Comparison of ENCODE assay signal across 8 cellular contexts in the genomic region with DNA sequence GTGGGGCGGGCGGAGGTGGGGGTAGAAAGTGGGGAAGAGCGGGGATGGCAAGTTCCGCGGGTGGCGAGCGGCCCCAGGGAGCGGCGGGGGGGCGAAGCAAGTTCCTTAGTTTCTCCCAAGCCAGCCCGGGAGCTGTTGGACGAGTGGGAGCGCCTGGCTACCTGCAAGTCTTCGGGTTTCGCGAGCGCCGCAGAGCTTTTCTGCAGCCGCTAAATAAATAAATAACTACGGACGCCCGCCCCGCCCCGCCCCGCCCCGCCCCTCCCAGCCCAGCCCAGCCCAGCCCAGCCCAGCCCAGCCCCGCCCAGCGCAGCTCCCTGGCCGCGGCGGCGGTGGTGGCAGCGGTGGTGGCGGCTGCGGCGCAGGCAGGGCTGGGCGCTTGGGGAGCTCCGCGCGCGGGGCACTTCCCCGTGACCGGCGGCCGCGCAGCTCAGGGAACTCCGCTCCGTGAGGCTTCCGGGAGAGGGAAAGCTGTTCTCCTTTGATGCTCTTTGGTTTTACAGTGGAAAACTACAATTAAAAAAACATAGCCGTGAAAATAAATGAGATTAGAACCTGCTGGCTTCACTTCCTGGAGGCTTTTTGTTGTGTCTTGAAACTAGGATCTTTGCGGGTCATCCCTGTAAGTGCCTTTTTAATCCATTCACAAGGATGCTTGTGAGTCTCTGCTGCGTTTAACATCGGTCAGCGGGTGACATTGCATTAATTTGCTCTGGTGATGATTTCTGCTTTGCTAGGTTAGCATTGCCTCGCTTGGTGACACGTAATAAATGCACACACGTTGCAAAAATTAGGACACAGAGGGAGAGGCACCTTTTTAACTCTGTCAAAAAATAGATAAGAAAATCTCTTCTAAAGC. TPM values are rescaled to one million over a fixed set of nuclear protein-coding genes. Genes with fewer than 3 reads are reported as not detected.
DNase-seq lines count a peak whose midpoint lies in the region; ATAC-seq and TF ChIP-seq lines count a peak whose summit lies in the region.

UBE2L5 (plus strand) TSS at position 438 of the 859 bp plus-strand sequence. CDS start 5,498 bp downstream, outside the sequence.

- H3K79me2 ChIP-seq in H9 (ENCODE audit: insufficient read depth, low read length), result no peaks in the 10 kb centered on the region

- H3K23me2 ChIP-seq in H9 (ENCODE audit: insufficient read length, low read depth, low read length, poor library complexity, severe bottlenecking), result peaks cover 3% of the 10 kb centered on the region

- H2BK20ac ChIP-seq in H9 (ENCODE audit: low read depth, low read length, poor library complexity, severe bottlenecking), result no peak within 1 kb of the TSS

- no peaks in the 10 kb centered on the region for H3K9me3 ChIP-seq in H9 (ENCODE audit: control insufficient read depth, low read depth, low read length)
- no peaks in the 10 kb centered on the region for H3K9me3 ChIP-seq in WERI-Rb-1 (ENCODE audit: severe bottlenecking)
- H3K9me3 ChIP-seq in spleen, result no peaks in the 10 kb centered on the region

- no peak within 1 kb of the TSS for H3K56ac ChIP-seq in H9 (ENCODE audit: insufficient read length, low read depth, low read length)

- H4K91ac ChIP-seq in H9 (ENCODE audit: insufficient read length, low read depth, low read length), result no peak within 1 kb of the TSS

- H3K14ac ChIP-seq in H9 (ENCODE audit: insufficient read depth, low read length), result peak within 1 kb of the TSS; percentile 67

- H3K36me3 ChIP-seq in WERI-Rb-1, result no peaks in the 10 kb centered on the region
- H3K36me3 ChIP-seq in spleen, result no peaks in the 10 kb centered on the region

- POLR2A ChIA-PET in GM10248 (lab: Yijun Ruan, JAX), result interaction anchor here (0.5 to 1.0 kb wide), 7 partner anchors 17 to 858 kb away, joined by 3 to 4 read pairs (median 3); partner anchors contain the start of gene KATNAL1

- no peak within 1 kb of the TSS for H3K4ac ChIP-seq in H9 (ENCODE audit: low read depth, low read length)

- H2BK12ac ChIP-seq in H9 (ENCODE audit: insufficient read length, low read depth, low read length), result no peak within 1 kb of the TSS

- H3K4me1 ChIP-seq in H9 (ENCODE audit: insufficient read depth, low read length) (0 out of 2 replicates have a peak, but pooled peaks cover 3% of the 10 kb centered on the region), spleen (peaks cover 4 to 32% (median 20%) of the 10 kb centered on the region in 6 donors)

- no peak within 1 kb of the TSS for H3K23ac ChIP-seq in H9 (ENCODE audit: insufficient read length, low read depth, low read length)

- no peak within 1 kb of the TSS for H3T11ph ChIP-seq in H9 (ENCODE audit: low read length)

- H2AFZ ChIP-seq in H9 (ENCODE audit: low read length), result peak within 1 kb of the TSS; percentile 0

- H3K4me3 ChIP-seq in WERI-Rb-1 (ENCODE audit: low read depth, low read length), result peak within 1 kb of the TSS; percentile 56
- H3K4me3 ChIP-seq in spleen, result peak within 1 kb of the TSS; percentile 42 to 69 (median 58)

- no CpG with 5 or more reads among the region's 57 CpGs for WGBS in H9 (ENCODE audit: extremely low coverage, insufficient read length, low lambda C conversion rate)
- WGBS in spleen, 5 donors, result 0 to 3% (median 1%) methylated on average over 34 to 57 of the region's 57 CpGs

- H3K27ac ChIP-seq in H9 (ENCODE audit: insufficient read length, low read depth, low read length) (no peak within 1 kb of the TSS), WERI-Rb-1 (no peak within 1 kb of the TSS), spleen (peak within 1 kb of the TSS; percentile 79 to 95 (median 91))

- peak within 1 kb of the TSS; percentile 84 for H3K4me2 ChIP-seq in H9 (ENCODE audit: insufficient read depth, insufficient read length, low read length)

- peak within 1 kb of the TSS; percentile 84 for H3K9ac ChIP-seq in H9 (ENCODE audit: extremely low read depth, insufficient read length, low read length)

- H3K27ac Mint-ChIP-seq in H9, result peak within 1 kb of the TSS; percentile 76 to 84 (median 78)
- H3K27ac Mint-ChIP-seq in central memory CD8-positive, alpha-beta T cell (ENCODE audit: low read depth), result peak within 1 kb of the TSS; percentile 67

- DNase-seq in GM10248 (ENCODE audit: extremely low spot score) (peak; percentile 63), H9 (peak; percentile 89), NCI-H1105 (lab: John Stamatoyannopoulos, UW) (peak; percentile 45), WERI-Rb-1 (peak; percentile 39), islet precursor cell (peak; percentile 94), spleen (peak; percentile 96), NCI-H446 treated with DMSO at 0.1 percent for 48 hours (lab: John Stamatoyannopoulos, UW) (no peak)
- peak; percentile 28 to 33 for DNase-seq in central memory CD8-positive, alpha-beta T cell (ENCODE audit: low spot score in 2 of 2)

- no peak within 1 kb of the TSS for H4K8ac ChIP-seq in H9 (replicated peaks; ENCODE audit: insufficient read length, low read depth, low read length)

- H3K79me1 ChIP-seq in H9 (ENCODE audit: insufficient read depth, low read depth, low read length, poor library complexity, severe bottlenecking), result no peaks in the 10 kb centered on the region

- H3K27me3 Mint-ChIP-seq in H9 (ENCODE audit: low read depth), result peaks cover 27% of the 10 kb centered on the region
- no peaks in the 10 kb centered on the region for H3K27me3 Mint-ChIP-seq in central memory CD8-positive, alpha-beta T cell

- peaks cover 12 to 13% of the 10 kb centered on the region in 2 experiments for H3K4me1 Mint-ChIP-seq in H9
- peaks cover 12% of the 10 kb centered on the region for H3K4me1 Mint-ChIP-seq in central memory CD8-positive, alpha-beta T cell

- H3K27me3 ChIP-seq in H9 (ENCODE audit: insufficient read depth, low read length) (no peaks in the 10 kb centered on the region; the same call in 1 of the 2 replicates), WERI-Rb-1 (ENCODE audit: insufficient read depth, low read depth, severe bottlenecking) (no peaks in the 10 kb centered on the region), spleen (replicated peaks in 1 of 7) (no peaks in the 10 kb centered on the region)

- no peak within 1 kb of the TSS for H2BK15ac ChIP-seq in H9 (ENCODE audit: low read depth, low read length)

- ATAC-seq in central memory CD8-positive, alpha-beta T cell (replicated peaks; ENCODE audit: extremely low read depth, poor library complexity, severe bottlenecking), result peak; percentile 84

- peaks cover 0 to 3% of the 10 kb centered on the region in 2 experiments; a peak in 1 of 5 replicates for H3K9me3 Mint-ChIP-seq in H9
- H3K9me3 Mint-ChIP-seq in central memory CD8-positive, alpha-beta T cell, result no peaks in the 10 kb centered on the region

- no peak within 1 kb of the TSS for H4K5ac ChIP-seq in H9 (ENCODE audit: insufficient read length, low read depth, low read length)

- no peak within 1 kb of the TSS for H2BK120ac ChIP-seq in H9 (ENCODE audit: low read depth, low read length, poor library complexity, severe bottlenecking)

- no peak within 1 kb of the TSS for H2BK5ac ChIP-seq in H9 (ENCODE audit: insufficient read length, low read length)

- H3K18ac ChIP-seq in H9 (ENCODE audit: insufficient read length, low read depth, low read length), result peak within 1 kb of the TSS; percentile 39

- peak in 1 of 3 donors; percentile 68 for TF ChIP-seq POLR2A in spleen (IDR thresholded peaks at IDR 0.05)

- H3K4me3 Mint-ChIP-seq in H9, result peak within 1 kb of the TSS; percentile 84 to 89
- peak within 1 kb of the TSS; percentile 82 for H3K4me3 Mint-ChIP-seq in central memory CD8-positive, alpha-beta T cell

- CTCF ChIA-PET in GM10248 (lab: Yijun Ruan, JAX), result interaction anchor here (0.8 to 1.0 kb wide), 4 partner anchors 9 to 290 kb away, joined by 3 to 4 read pairs (median 3); no protein-coding TSS in a partner anchor

- TF ChIP-seq CTCF in GM10248 (IDR thresholded peaks at IDR 0.05; ENCODE audit: control extremely low read depth, extremely low read depth, low read depth, missing control alignments), result no peak
- no peak for TF ChIP-seq CTCF in H9 (conservative IDR thresholded peaks at IDR 0.05)
- TF ChIP-seq CTCF in WERI-Rb-1 (IDR thresholded peaks at IDR 0.05; ENCODE audit: low read depth, low read length), result no peak
- no peak for TF ChIP-seq CTCF in spleen (IDR thresholded peaks at IDR 0.05 in 8 of 11, conservative IDR thresholded peaks at IDR 0.05 in 3 of 11)

- H3K36me3 Mint-ChIP-seq in H9 (ENCODE audit: insufficient read depth in 1 of 3, low read depth in 3 of 3), result no peaks in the 10 kb centered on the region; a peak in 1 of 7 replicates
- peaks cover 10% of the 10 kb centered on the region for H3K36me3 Mint-ChIP-seq in central memory CD8-positive, alpha-beta T cell (ENCODE audit: insufficient read depth)

- intact Hi-C loops in spleen (cut with DNase I; ENCODE audit: low total_unique reads), result no loop called here

- H2AK5ac ChIP-seq in H9 (ENCODE audit: insufficient read length, low read length), result no peak within 1 kb of the TSS

- no peaks in the 10 kb centered on the region for H4K20me1 ChIP-seq in H9 (ENCODE audit: control insufficient read depth, insufficient read depth, insufficient read length)

RNA-seq across cellular contexts. Expression of gene UBE2L5, which starts in this region (rescaled TPM):
- 0.20 TPM in 1 of 2 replicates, not detected in the other for total RNA-seq in H9 (2021)
- not detected for total RNA-seq in spleen
- polyA plus RNA-seq in spleen, result under 1 TPM in 1 of 3 donors, not detected in 2; 0.05 TPM

Comparison
In these comparisons a context has a peak if more than half of its experiments do, and no peak if none do; other contexts are left out.
1. Peak in DNase-seq, H3K9ac ChIP-seq and H3K4me2 ChIP-seq in H9; RNA of the gene not detected or under 1 TPM.
2. Peak in DNase-seq, H3K4me3 ChIP-seq and H3K27ac ChIP-seq in spleen; RNA of the gene not detected or under 1 TPM.